In the genomic region with DNA sequence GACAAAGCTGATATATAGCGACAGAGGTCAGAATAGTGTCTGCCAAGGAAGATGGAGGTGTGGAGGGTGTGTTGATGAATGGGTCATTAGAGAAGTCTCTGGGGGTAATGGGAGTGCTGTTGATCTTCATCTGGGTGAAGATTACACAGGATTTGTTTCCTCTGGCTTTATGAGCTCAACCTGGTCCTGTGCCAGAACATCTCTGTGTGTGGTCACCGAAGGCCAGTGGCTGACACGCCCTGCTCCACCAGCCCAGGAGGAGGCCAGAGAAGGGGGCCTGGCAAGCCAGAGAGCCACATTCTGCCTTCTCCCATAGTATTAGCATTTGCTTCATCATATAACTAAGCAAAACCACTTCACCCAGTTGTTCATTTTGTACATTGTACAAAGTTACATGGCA, we compare ENCODE assay signal across 29 cellular contexts.
DNase-seq lines count a peak whose midpoint lies in the region; ATAC-seq and TF ChIP-seq lines count a peak whose summit lies in the region.
"Had no signal": no experiment of that assay in that cellular context is flagged by ENCODE, and none has a peak within 500 bp of the region (broad histone marks: within the 10 kb centered on the region; RNA-seq: fewer than 3 reads in every experiment).

No MANE protein-coding gene starts in this region.

- H3K4me3 ChIP-seq in testis: no peak overlapping the region
- H3K4me3 ChIP-seq: esophagus squamous epithelium, left ventricle myocardium inferior had no signal

- no peak for TF ChIP-seq POLR2A in testis (IDR thresholded peaks at IDR 0.05)

- intact Hi-C loops in testis (cut with DNase I; ENCODE audit: low total_unique reads): no loop called here

- no peaks in the 10 kb centered on the region for H3K9me3 ChIP-seq in testis
- H3K9me3 ChIP-seq: esophagus squamous epithelium, left ventricle myocardium inferior had no signal

- H3K36me3 ChIP-seq in testis (ENCODE audit: low read depth, missing control alignments): no peaks in the 10 kb centered on the region
- H3K36me3 ChIP-seq: esophagus squamous epithelium, left ventricle myocardium inferior had no signal

- H3K4me1 ChIP-seq in testis: no peaks in the 10 kb centered on the region
- H3K4me1 ChIP-seq: esophagus squamous epithelium, left ventricle myocardium inferior had no signal

- DNase-seq in NCI-H2029 (lab: John Stamatoyannopoulos, UW) (peak; percentile 16), NCI-H2029 treated with DMSO at 0.1 percent for 48 hours (lab: John Stamatoyannopoulos, UW) (no peak), astrocyte of the hippocampus (ENCODE audit: low read depth, low spot score) (peak; percentile 50), left kidney (ENCODE audit: low read depth, low spot score) (peak; percentile 26), testis (peak; percentile 39), AG08396 (ENCODE audit: low spot score) (no peak)
- DNase-seq: 8988T; activated B cell treated with CpG ODN at 0.5 μM for 24 hours; activated CD4-positive, alpha-beta T cell treated with anti-CD3 and anti-CD28 coated beads, Interleukin-2, amount 50 U/mL, for 4 hours; activated CD8-positive, alpha-beta memory T cell treated with anti-CD3 and anti-CD28 coated beads, Interleukin-2, amount 50 U/mL, for 4 hours; activated naive CD8-positive, alpha-beta T cell treated with anti-CD3 and anti-CD28 coated beads, Interleukin-2, amount 10 ng/mL, durations not matched to agents 7 days and 5 days; AML-193; CD8-positive, alpha-beta T cell; DMS53; effector memory CD4-positive, alpha-beta T cell; esophagus squamous epithelium; GF-D8; KBM-7; left ventricle myocardium inferior; MV-4-11; NCI-H187; NCI-H510A; retina; RPMI8226; stimulated activated CD4-positive, alpha-beta T cell treated with anti-CD3 and anti-CD28 coated beads, Interleukin-12 subunit alpha, Interleukin-12 subunit beta, amount 100 ng/mL, for 4 hours; trophoblast cell had no signal

- ATAC-seq in HG03097 (IDR thresholded peaks at IDR 0.05; ENCODE audit: low FRiP score, unreplicated experiment) (no peak), HG03108 (IDR thresholded peaks at IDR 0.05; ENCODE audit: unreplicated experiment) (no peak)
- ATAC-seq: CD8-positive, alpha-beta T cell; SK-N-SH treated with all-trans-retinoic acid at 6 μM for 48 hours had no signal

- no peak for TF ChIP-seq CTCF in testis (IDR thresholded peaks at IDR 0.05)

- no peaks in the 10 kb centered on the region for H3K27me3 ChIP-seq in testis
- H3K27me3 ChIP-seq: esophagus squamous epithelium had no signal

- no peak overlapping the region for H3K27ac ChIP-seq in testis
- H3K27ac ChIP-seq: esophagus squamous epithelium, left ventricle myocardium inferior had no signal

- WGBS in testis, 2 donors: 42 to 69% methylated on average over 3 of the region's 3 CpGs

Comparison
In these comparisons a context has a peak if more than half of its experiments do, and no peak if none do; other contexts are left out.
1. DNase-seq: peak in NCI-H2029 (single experiment), astrocyte of the hippocampus (single experiment), left kidney (single experiment) and testis (single experiment); none in NCI-H2029 treated with DMSO at 0.1 percent for 48 hours (single experiment) and AG08396 (single experiment).